In genomic region chr5:139090566-139090965, GRCh38 we compare ENCODE assay signal across 15 cellular contexts.
DNase-seq lines count a peak whose midpoint lies in the region; ATAC-seq and TF ChIP-seq lines count a peak whose summit lies in the region.
"Had no signal": no experiment of that assay in that cellular context is flagged by ENCODE, and none has a peak within 500 bp of the region (broad histone marks: within the 10 kb centered on the region; RNA-seq: fewer than 3 reads in every experiment).

No MANE protein-coding gene starts in this region.

- over 99% methylated on average over 5 of the region's 5 CpGs for WGBS in smooth muscle cell (ENCODE audit: low lambda C conversion rate)

- peaks cover 2% of the 10 kb centered on the region for H3K9me3 Mint-ChIP-seq in neural progenitor cell
- H3K9me3 Mint-ChIP-seq: GM23338, H9 had no signal

- H3K36me3 ChIP-seq in neural progenitor cell (no peaks in the 10 kb centered on the region), smooth muscle cell (ENCODE audit: low read depth) (no peaks in the 10 kb centered on the region)

- peaks cover 50% of the 10 kb centered on the region for H3K4me1 Mint-ChIP-seq in neural progenitor cell

- no peak overlapping the region for H3K4me3 Mint-ChIP-seq in neural progenitor cell
- H3K4me3 Mint-ChIP-seq: CD4-positive, alpha-beta memory T cell; GM23338; H9 had no signal

- H3K27ac ChIP-seq in neural progenitor cell (no peak overlapping the region), smooth muscle cell (ENCODE audit: low read depth) (no peak overlapping the region)

- TF ChIP-seq CTCF in neural progenitor cell (IDR thresholded peaks at IDR 0.05), result no peak
- TF ChIP-seq CTCF in smooth muscle cell (IDR thresholded peaks at IDR 0.05; ENCODE audit: borderline replicate concordance, insufficient read depth, poor library complexity, severe bottlenecking), result no peak

- no peaks in the 10 kb centered on the region for H3K4me1 ChIP-seq in neural progenitor cell
- H3K4me1 ChIP-seq in smooth muscle cell (ENCODE audit: low read depth), result no peaks in the 10 kb centered on the region

- H3K79me2 ChIP-seq in neural progenitor cell (ENCODE audit: low read depth) (no peaks in the 10 kb centered on the region), smooth muscle cell (ENCODE audit: low read depth) (no peaks in the 10 kb centered on the region)

- H3K36me3 Mint-ChIP-seq in neural progenitor cell, result peaks cover 2% of the 10 kb centered on the region

- no peak overlapping the region for H3K4me2 ChIP-seq in neural progenitor cell
- H3K4me2 ChIP-seq in smooth muscle cell, result no peak overlapping the region
- H3K4me2 ChIP-seq: GM23338 had no signal

- H3K9me3 ChIP-seq in neural progenitor cell (ENCODE audit: low read depth), result no peaks in the 10 kb centered on the region
- H3K9me3 ChIP-seq in smooth muscle cell (replicated peaks; ENCODE audit: low read depth), result no peaks in the 10 kb centered on the region

- H2AFZ ChIP-seq in neural progenitor cell (replicated peaks), result no peak overlapping the region
- no peak overlapping the region for H2AFZ ChIP-seq in smooth muscle cell (ENCODE audit: low read depth)
- H2AFZ ChIP-seq: GM23338 had no signal

- peak; percentile 34 for DNase-seq in NCI-H2171 treated with DMSO at 0.1 percent for 48 hours (lab: John Stamatoyannopoulos, UW)
- no peak for DNase-seq in NCI-H2171 (lab: John Stamatoyannopoulos, UW)
- peak; percentile 61 for DNase-seq in left kidney (ENCODE audit: low read depth, low spot score)
- DNase-seq in neural progenitor cell (ENCODE audit: low spot score), result no peak
- DNase-seq in smooth muscle cell (lab: John Stamatoyannopoulos, UW; ENCODE audit: unreplicated experiment), result no peak
- DNase-seq: C1 segment of cervical spinal cord; Calu3; CD4-positive, alpha-beta memory T cell; COR-L47; DMS53; GF-D8; H9 had no signal

- H3K9ac ChIP-seq in neural progenitor cell (no peak overlapping the region), smooth muscle cell (ENCODE audit: low read depth) (no peak overlapping the region)

- H3K27ac Mint-ChIP-seq in neural progenitor cell, result peak overlapping the region; percentile 10
- H3K27ac Mint-ChIP-seq: CD4-positive, alpha-beta memory T cell; GM23338 had no signal

- H3F3A ChIP-seq in neural progenitor cell (ENCODE audit: low read depth) (no peaks in the 10 kb centered on the region), smooth muscle cell (ENCODE audit: low read depth) (no peaks in the 10 kb centered on the region)

- H4K20me1 ChIP-seq in neural progenitor cell (ENCODE audit: low read depth) (no peaks in the 10 kb centered on the region), smooth muscle cell (ENCODE audit: low read depth) (peaks cover 5% of the 10 kb centered on the region)

- H3K4me3 ChIP-seq in neural progenitor cell (no peak overlapping the region), smooth muscle cell (no peak overlapping the region)
- H3K4me3 ChIP-seq: GM23338 had no signal

- H3K27me3 ChIP-seq in neural progenitor cell, result no peaks in the 10 kb centered on the region
- no peaks in the 10 kb centered on the region for H3K27me3 ChIP-seq in smooth muscle cell (ENCODE audit: low read depth)

- peaks cover under 1% of the 10 kb centered on the region for H3K27me3 Mint-ChIP-seq in neural progenitor cell (ENCODE audit: insufficient read depth, low read depth)
- H3K27me3 Mint-ChIP-seq: CD4-positive, alpha-beta memory T cell had no signal

- ATAC-seq in GM21576 (IDR thresholded peaks at IDR 0.05; ENCODE audit: unreplicated experiment), result no peak
- ATAC-seq: GM23338, HCT116 had no signal

Comparison
In these comparisons a context has a peak if more than half of its experiments do, and no peak if none do; other contexts are left out.
1. DNase-seq: peak in NCI-H2171 treated with DMSO at 0.1 percent for 48 hours (single experiment) and left kidney (single experiment); none in NCI-H2171 (single experiment), neural progenitor cell (single experiment) and smooth muscle cell (single experiment).